ENCODE assay signal across 18 cellular contexts in genomic region chr12:127235771-127236170, GRCh38.
DNase-seq lines count a peak whose midpoint lies in the region; ATAC-seq and TF ChIP-seq lines count a peak whose summit lies in the region.
"Had no signal": no experiment of that assay in that cellular context is flagged by ENCODE, and none has a peak within 500 bp of the region (broad histone marks: within the 10 kb centered on the region; RNA-seq: fewer than 3 reads in every experiment).

No MANE protein-coding gene starts in this region.

- no peaks in the 10 kb centered on the region for H3K4me1 ChIP-seq in endodermal cell (ENCODE audit: control insufficient read depth, insufficient read depth, low read length)
- H3K4me1 ChIP-seq: Caco-2 had no signal

- no peaks in the 10 kb centered on the region for H3K9me3 ChIP-seq in endodermal cell (ENCODE audit: control insufficient read depth, low read length)
- H3K9me3 ChIP-seq: BLaER1, Caco-2 had no signal

- H3K4me3 Mint-ChIP-seq in endodermal cell (no peak overlapping the region), WTC11 (no peak overlapping the region)
- H3K4me3 Mint-ChIP-seq: B cell; CD4-positive, CD25-positive, alpha-beta regulatory T cell; CD8-positive, alpha-beta T cell had no signal

- POLR2A ChIA-PET in WTC11 (lab: Charles Lee), result no interaction called here

- H3K27me3 ChIP-seq in endodermal cell (ENCODE audit: control insufficient read depth, insufficient read depth, low read length, poor library complexity, severe bottlenecking), result no peaks in the 10 kb centered on the region
- H3K27me3 ChIP-seq: BLaER1 had no signal

- WGBS in endodermal cell (ENCODE audit: insufficient coverage in 1 of 2, insufficient read length in 1 of 2), 2 experiments, result 80 to 88% methylated on average over 5 to 9 of the region's 9 CpGs

- ATAC-seq in WTC11, result no peak
- ATAC-seq: CD8-positive, alpha-beta T cell had no signal

- H3K4me3 ChIP-seq in endodermal cell (ENCODE audit: low read length), result no peak overlapping the region
- H3K4me3 ChIP-seq: BLaER1, GM23248 had no signal

- no peak overlapping the region for H3K27ac Mint-ChIP-seq in endodermal cell
- H3K27ac Mint-ChIP-seq in WTC11, result no peak overlapping the region
- H3K27ac Mint-ChIP-seq: B cell; CD4-positive, CD25-positive, alpha-beta regulatory T cell; CD8-positive, alpha-beta T cell had no signal

- no peak overlapping the region for H3K9ac ChIP-seq in endodermal cell (ENCODE audit: extremely low read depth, low read length, poor library complexity, severe bottlenecking)
- H3K9ac ChIP-seq: BLaER1, GM23248 had no signal

- H3K27ac ChIP-seq in endodermal cell (ENCODE audit: low read depth, low read length), result no peak overlapping the region
- H3K27ac ChIP-seq: BLaER1, C4-2B, GM23248 had no signal

- H3K4me1 Mint-ChIP-seq in endodermal cell, result no peaks in the 10 kb centered on the region
- H3K4me1 Mint-ChIP-seq in WTC11, result no peaks in the 10 kb centered on the region
- H3K4me1 Mint-ChIP-seq: B cell; CD4-positive, CD25-positive, alpha-beta regulatory T cell had no signal

- peak; percentile 30 for DNase-seq in ACHN
- peak; percentile 53 for DNase-seq in endodermal cell
- DNase-seq in kidney tubule cell (ENCODE audit: low spot score), result peak; percentile 85
- peak; percentile 49 for DNase-seq in renal cortical epithelial cell (ENCODE audit: low read depth)
- no peak for DNase-seq in WTC11 (ENCODE audit: low spot score)
- no peak for DNase-seq in 8988T
- no peak for DNase-seq in NOMO-1 (lab: John Stamatoyannopoulos, UW; ENCODE audit: unreplicated experiment in 2 of 2)
- DNase-seq: Caco-2; CD4-positive, CD25-positive, alpha-beta regulatory T cell; CD8-positive, alpha-beta T cell; DMS 273 treated with DMSO at 0.1 percent for 48 hours; DND-41; GM23248; H7; HCEC 1CT had no signal

- H3K9me3 Mint-ChIP-seq in endodermal cell (peaks cover 7% of the 10 kb centered on the region), WTC11 (peaks cover 72% of the 10 kb centered on the region)
- H3K9me3 Mint-ChIP-seq: CD8-positive, alpha-beta T cell had no signal

- H3K36me3 ChIP-seq in endodermal cell (ENCODE audit: control insufficient read depth, insufficient read depth, low read length), result no peaks in the 10 kb centered on the region
- H3K36me3 ChIP-seq: BLaER1 had no signal

- TF ChIP-seq CTCF in endodermal cell (conservative IDR thresholded peaks at IDR 0.05) (no peak), WTC11 (IDR thresholded peaks at IDR 0.05) (no peak)

- in situ Hi-C loops in ACHN (cut with HindIII; ENCODE audit: low pct_ligation_motif_present, low pct_unique_long_range_greater_than_20kb, low sequenced_read_pairs), result no loop called here

- H3K36me3 Mint-ChIP-seq in endodermal cell (ENCODE audit: low read depth) (no peaks in the 10 kb centered on the region), WTC11 (peaks cover 61% of the 10 kb centered on the region)
- H3K36me3 Mint-ChIP-seq: CD4-positive, CD25-positive, alpha-beta regulatory T cell; CD8-positive, alpha-beta T cell had no signal

- CTCF ChIA-PET in WTC11 (lab: Charles Lee), result no interaction called here

- H3K27me3 Mint-ChIP-seq in endodermal cell (ENCODE audit: insufficient read depth) (no peaks in the 10 kb centered on the region), WTC11 (ENCODE audit: low read depth) (no peaks in the 10 kb centered on the region)
- H3K27me3 Mint-ChIP-seq: B cell; CD4-positive, CD25-positive, alpha-beta regulatory T cell had no signal

TF ChIP-seq in WTC11, 78 proteins besides CTCF, POLR2A, EP300 and RAD21 (continues in another document):
- TF ChIP-seq ZNF232 (CRISPR knock-in tag; IDR thresholded peaks at IDR 0.05) (no peak), ETV6 (CRISPR knock-in tag; IDR thresholded peaks at IDR 0.05) (no peak), PRRX2 (CRISPR knock-in tag; IDR thresholded peaks at IDR 0.05) (no peak), ZBTB21 (CRISPR knock-in tag; IDR thresholded peaks at IDR 0.05; ENCODE audit: borderline replicate concordance) (no peak), USF1 (CRISPR knock-in tag; IDR thresholded peaks at IDR 0.05) (no peak)
- TF ChIP-seq, protein P1, sequence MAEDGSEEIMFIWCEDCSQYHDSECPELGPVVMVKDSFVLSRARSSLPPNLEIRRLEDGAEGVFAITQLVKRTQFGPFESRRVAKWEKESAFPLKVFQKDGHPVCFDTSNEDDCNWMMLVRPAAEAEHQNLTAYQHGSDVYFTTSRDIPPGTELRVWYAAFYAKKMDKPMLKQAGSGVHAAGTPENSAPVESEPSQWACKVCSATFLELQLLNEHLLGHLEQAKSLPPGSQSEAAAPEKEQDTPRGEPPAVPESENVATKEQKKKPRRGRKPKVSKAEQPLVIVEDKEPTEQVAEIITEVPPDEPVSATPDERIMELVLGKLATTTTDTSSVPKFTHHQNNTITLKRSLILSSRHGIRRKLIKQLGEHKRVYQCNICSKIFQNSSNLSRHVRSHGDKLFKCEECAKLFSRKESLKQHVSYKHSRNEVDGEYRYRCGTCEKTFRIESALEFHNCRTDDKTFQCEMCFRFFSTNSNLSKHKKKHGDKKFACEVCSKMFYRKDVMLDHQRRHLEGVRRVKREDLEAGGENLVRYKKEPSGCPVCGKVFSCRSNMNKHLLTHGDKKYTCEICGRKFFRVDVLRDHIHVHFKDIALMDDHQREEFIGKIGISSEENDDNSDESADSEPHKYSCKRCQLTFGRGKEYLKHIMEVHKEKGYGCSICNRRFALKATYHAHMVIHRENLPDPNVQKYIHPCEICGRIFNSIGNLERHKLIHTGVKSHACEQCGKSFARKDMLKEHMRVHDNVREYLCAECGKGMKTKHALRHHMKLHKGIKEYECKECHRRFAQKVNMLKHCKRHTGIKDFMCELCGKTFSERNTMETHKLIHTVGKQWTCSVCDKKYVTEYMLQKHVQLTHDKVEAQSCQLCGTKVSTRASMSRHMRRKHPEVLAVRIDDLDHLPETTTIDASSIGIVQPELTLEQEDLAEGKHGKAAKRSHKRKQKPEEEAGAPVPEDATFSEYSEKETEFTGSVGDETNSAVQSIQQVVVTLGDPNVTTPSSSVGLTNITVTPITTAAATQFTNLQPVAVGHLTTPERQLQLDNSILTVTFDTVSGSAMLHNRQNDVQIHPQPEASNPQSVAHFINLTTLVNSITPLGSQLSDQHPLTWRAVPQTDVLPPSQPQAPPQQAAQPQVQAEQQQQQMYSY (CRISPR knock-in tag; IDR thresholded peaks at IDR 0.05), result no peak
- TF ChIP-seq, protein P2, sequence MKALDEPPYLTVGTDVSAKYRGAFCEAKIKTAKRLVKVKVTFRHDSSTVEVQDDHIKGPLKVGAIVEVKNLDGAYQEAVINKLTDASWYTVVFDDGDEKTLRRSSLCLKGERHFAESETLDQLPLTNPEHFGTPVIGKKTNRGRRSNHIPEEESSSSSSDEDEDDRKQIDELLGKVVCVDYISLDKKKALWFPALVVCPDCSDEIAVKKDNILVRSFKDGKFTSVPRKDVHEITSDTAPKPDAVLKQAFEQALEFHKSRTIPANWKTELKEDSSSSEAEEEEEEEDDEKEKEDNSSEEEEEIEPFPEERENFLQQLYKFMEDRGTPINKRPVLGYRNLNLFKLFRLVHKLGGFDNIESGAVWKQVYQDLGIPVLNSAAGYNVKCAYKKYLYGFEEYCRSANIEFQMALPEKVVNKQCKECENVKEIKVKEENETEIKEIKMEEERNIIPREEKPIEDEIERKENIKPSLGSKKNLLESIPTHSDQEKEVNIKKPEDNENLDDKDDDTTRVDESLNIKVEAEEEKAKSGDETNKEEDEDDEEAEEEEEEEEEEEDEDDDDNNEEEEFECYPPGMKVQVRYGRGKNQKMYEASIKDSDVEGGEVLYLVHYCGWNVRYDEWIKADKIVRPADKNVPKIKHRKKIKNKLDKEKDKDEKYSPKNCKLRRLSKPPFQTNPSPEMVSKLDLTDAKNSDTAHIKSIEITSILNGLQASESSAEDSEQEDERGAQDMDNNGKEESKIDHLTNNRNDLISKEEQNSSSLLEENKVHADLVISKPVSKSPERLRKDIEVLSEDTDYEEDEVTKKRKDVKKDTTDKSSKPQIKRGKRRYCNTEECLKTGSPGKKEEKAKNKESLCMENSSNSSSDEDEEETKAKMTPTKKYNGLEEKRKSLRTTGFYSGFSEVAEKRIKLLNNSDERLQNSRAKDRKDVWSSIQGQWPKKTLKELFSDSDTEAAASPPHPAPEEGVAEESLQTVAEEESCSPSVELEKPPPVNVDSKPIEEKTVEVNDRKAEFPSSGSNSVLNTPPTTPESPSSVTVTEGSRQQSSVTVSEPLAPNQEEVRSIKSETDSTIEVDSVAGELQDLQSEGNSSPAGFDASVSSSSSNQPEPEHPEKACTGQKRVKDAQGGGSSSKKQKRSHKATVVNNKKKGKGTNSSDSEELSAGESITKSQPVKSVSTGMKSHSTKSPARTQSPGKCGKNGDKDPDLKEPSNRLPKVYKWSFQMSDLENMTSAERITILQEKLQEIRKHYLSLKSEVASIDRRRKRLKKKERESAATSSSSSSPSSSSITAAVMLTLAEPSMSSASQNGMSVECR (CRISPR knock-in tag; IDR thresholded peaks at IDR 0.05; ENCODE audit: borderline replicate concordance), result no peak
- TF ChIP-seq, protein P3, sequence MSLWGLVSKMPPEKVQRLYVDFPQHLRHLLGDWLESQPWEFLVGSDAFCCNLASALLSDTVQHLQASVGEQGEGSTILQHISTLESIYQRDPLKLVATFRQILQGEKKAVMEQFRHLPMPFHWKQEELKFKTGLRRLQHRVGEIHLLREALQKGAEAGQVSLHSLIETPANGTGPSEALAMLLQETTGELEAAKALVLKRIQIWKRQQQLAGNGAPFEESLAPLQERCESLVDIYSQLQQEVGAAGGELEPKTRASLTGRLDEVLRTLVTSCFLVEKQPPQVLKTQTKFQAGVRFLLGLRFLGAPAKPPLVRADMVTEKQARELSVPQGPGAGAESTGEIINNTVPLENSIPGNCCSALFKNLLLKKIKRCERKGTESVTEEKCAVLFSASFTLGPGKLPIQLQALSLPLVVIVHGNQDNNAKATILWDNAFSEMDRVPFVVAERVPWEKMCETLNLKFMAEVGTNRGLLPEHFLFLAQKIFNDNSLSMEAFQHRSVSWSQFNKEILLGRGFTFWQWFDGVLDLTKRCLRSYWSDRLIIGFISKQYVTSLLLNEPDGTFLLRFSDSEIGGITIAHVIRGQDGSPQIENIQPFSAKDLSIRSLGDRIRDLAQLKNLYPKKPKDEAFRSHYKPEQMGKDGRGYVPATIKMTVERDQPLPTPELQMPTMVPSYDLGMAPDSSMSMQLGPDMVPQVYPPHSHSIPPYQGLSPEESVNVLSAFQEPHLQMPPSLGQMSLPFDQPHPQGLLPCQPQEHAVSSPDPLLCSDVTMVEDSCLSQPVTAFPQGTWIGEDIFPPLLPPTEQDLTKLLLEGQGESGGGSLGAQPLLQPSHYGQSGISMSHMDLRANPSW (CRISPR knock-in tag; conservative IDR thresholded peaks at IDR 0.05; ENCODE audit: low read depth), result no peak

Comparison
In these comparisons a context has a peak if more than half of its experiments do, and no peak if none do; other contexts are left out.
1. DNase-seq: peak in ACHN (single experiment), endodermal cell (single experiment), kidney tubule cell (single experiment) and renal cortical epithelial cell (single experiment); none in WTC11 (single experiment), 8988T (single experiment) and NOMO-1 (0 of 2).